Comparison of ENCODE assay signal across 8 cellular contexts in the genomic region with DNA sequence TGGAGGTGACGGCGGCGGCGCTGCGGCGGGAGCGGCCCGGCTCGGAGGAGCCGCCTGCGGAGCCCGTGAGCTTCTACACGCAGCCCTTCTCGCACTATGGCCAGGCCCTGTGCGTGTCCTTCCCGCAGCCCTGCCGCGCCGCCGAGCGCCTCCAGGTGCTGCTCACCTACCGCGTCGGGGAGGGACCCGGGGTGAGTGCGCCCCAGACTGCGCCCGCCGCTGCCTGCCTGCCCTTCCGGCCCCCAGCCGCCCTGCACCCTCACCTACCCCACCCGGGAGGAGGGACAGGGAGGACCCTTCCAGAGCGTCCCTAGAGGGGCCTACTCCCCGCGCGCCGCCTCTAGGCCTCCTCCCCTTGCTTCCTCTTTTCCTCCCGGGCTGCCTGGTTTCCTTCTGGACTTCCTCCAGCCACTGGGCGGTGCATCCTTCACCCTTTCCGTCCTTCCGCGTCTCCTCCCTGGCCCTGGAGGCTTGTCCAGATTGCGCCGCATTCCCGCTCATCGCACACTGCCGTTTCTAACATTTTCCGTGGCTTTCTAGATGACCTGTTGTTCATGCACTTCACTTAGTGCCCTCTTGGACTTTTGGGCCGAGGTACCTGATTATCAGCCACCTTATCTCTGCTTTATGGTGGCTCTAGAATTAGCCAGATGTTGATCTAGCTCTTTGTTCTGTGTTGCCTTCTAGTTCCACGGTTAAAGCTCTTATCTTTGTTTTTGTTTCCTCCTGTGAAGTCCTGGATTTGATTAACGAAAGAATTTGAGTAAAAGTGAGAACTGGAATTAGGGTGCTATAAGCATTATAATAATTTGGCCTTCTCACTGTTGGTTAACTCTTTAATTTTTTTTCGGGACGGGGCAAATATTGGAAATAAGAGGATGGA. TPM values are rescaled to one million over a fixed set of nuclear protein-coding genes. Genes with fewer than 3 reads are reported as not detected.
A peak's percentile ranks its signal among the peaks of the same experiment; 100 is the strongest.
DNase-seq lines count a peak whose midpoint lies in the region; ATAC-seq and TF ChIP-seq lines count a peak whose summit lies in the region.

No MANE protein-coding gene starts in this region.

- no peaks in the 10 kb centered on the region for H3K9me3 ChIP-seq in HUES48 (ENCODE audit: control insufficient read depth, insufficient read depth, low read length)

- 0 out of 2 replicates have a peak, but pooled peaks cover 3% of the 10 kb centered on the region for H3K36me3 ChIP-seq in HUES48 (ENCODE audit: control insufficient read depth, insufficient read depth, low read length)

- H3K27ac Mint-ChIP-seq in activated T-helper 2 cell treated with anti-CD3 and anti-CD28 coated beads, Interferon-gamma antibody, Interleukin-2, Interleukin-4, amounts not matched to agents 10 μg/mL and 5 μg/mL and 100 μg/mL, durations not matched to agents 14 hours and 24 hours and 36 hours: peak overlapping the region; percentile 84
- H3K27ac Mint-ChIP-seq in nephron: peak overlapping the region; percentile 78 to 97 (median 96)

- H3K4me3 Mint-ChIP-seq in activated T-helper 2 cell treated with anti-CD3 and anti-CD28 coated beads, Interferon-gamma antibody, Interleukin-2, Interleukin-4, amounts not matched to agents 10 μg/mL and 5 μg/mL and 100 μg/mL, durations not matched to agents 14 hours and 24 hours and 36 hours (ENCODE audit: low read depth): peak overlapping the region; percentile 97
- peak overlapping the region; percentile 95 to 99 (median 98) for H3K4me3 Mint-ChIP-seq in nephron

- no peaks in the 10 kb centered on the region for H3K4me1 ChIP-seq in HUES48 (ENCODE audit: control insufficient read depth, insufficient read depth, low read length)

- peak; percentile 59 for ATAC-seq in GM21423 (IDR thresholded peaks at IDR 0.05; ENCODE audit: unreplicated experiment)

- peak overlapping the region; percentile 73 for H3K27ac ChIP-seq in HUES48 (ENCODE audit: low read depth, low read length)

- H3K4me3 ChIP-seq in HUES48 (ENCODE audit: low read depth, low read length): peak overlapping the region; percentile 89
- H3K4me3 ChIP-seq in fibroblast of pulmonary artery (replicated peaks; ENCODE audit: low read depth, low read length): peak overlapping the region; percentile 81

- peaks cover 3% of the 10 kb centered on the region for H3K36me3 Mint-ChIP-seq in activated T-helper 2 cell treated with anti-CD3 and anti-CD28 coated beads, Interferon-gamma antibody, Interleukin-2, Interleukin-4, amounts not matched to agents 10 μg/mL and 5 μg/mL and 100 μg/mL, durations not matched to agents 14 hours and 24 hours and 36 hours (ENCODE audit: low read depth)
- H3K36me3 Mint-ChIP-seq in nephron (ENCODE audit: low read depth): peaks cover 5% of the 10 kb centered on the region

- peak; percentile 80 for DNase-seq in DMS153 treated with DMSO at 0.1 percent for 48 hours (lab: John Stamatoyannopoulos, UW; ENCODE audit: unreplicated experiment)
- peak; percentile 84 for DNase-seq in RPMI7951 (ENCODE audit: low read depth)
- peak; percentile 37 for DNase-seq in activated T-helper 2 cell treated with anti-CD3 and anti-CD28 coated beads, Interferon-gamma antibody, Interleukin-2, Interleukin-4, amounts not matched to agents 10 μg/mL and 5 μg/mL and 100 μg/mL, durations not matched to agents 14 hours and 24 hours and 36 hours (ENCODE audit: low spot score)
- peak; percentile 74 for DNase-seq in fibroblast of pulmonary artery (ENCODE audit: low read depth)
- peak; percentile 73 for DNase-seq in stromal cell of bone marrow (ENCODE audit: low read depth)

- H3K9me3 Mint-ChIP-seq in activated T-helper 2 cell treated with anti-CD3 and anti-CD28 coated beads, Interferon-gamma antibody, Interleukin-2, Interleukin-4, amounts not matched to agents 10 μg/mL and 5 μg/mL and 100 μg/mL, durations not matched to agents 14 hours and 24 hours and 36 hours: no peaks in the 10 kb centered on the region
- H3K9me3 Mint-ChIP-seq in nephron: no peaks in the 10 kb centered on the region

- H3K9ac ChIP-seq in HUES48 (ENCODE audit: low read depth, low read length): peak overlapping the region; percentile 77

- intact Hi-C loops in activated T-helper 2 cell treated with anti-CD3 and anti-CD28 coated beads, Interferon-gamma antibody, Interleukin-2, Interleukin-4, amounts not matched to agents 10 μg/mL and 5 μg/mL and 100 μg/mL, durations not matched to agents 14 hours and 24 hours and 36 hours (cut with micrococcal nuclease): loop anchor here (1.0 kb wide), 1 partner anchor 28 kb away; the partner anchor contains the start of gene TIMM17A

- H3K4me1 Mint-ChIP-seq in activated T-helper 2 cell treated with anti-CD3 and anti-CD28 coated beads, Interferon-gamma antibody, Interleukin-2, Interleukin-4, amounts not matched to agents 10 μg/mL and 5 μg/mL and 100 μg/mL, durations not matched to agents 14 hours and 24 hours and 36 hours (ENCODE audit: low read depth): peaks cover 17% of the 10 kb centered on the region
- peaks cover 13% of the 10 kb centered on the region for H3K4me1 Mint-ChIP-seq in nephron

- TF ChIP-seq CTCF in fibroblast of pulmonary artery (IDR thresholded peaks at IDR 0.05; ENCODE audit: low read length, missing control alignments) (peak; percentile 4), nephron (IDR thresholded peaks at IDR 0.05; ENCODE audit: unreplicated experiment in 3 of 3) (peak in 2 of 3 experiments; percentile 9 to 24)

- no peaks in the 10 kb centered on the region for H3K27me3 ChIP-seq in HUES48 (ENCODE audit: control insufficient read depth, insufficient read depth, low read length)

- H3K27me3 Mint-ChIP-seq in activated T-helper 2 cell treated with anti-CD3 and anti-CD28 coated beads, Interferon-gamma antibody, Interleukin-2, Interleukin-4, amounts not matched to agents 10 μg/mL and 5 μg/mL and 100 μg/mL, durations not matched to agents 14 hours and 24 hours and 36 hours (ENCODE audit: low read depth): peaks cover 8% of the 10 kb centered on the region
- H3K27me3 Mint-ChIP-seq in nephron (ENCODE audit: low read depth): no peaks in the 10 kb centered on the region

RNA-seq across cellular contexts. Expression of gene RNPEP, which starts 0.7 kb away (rescaled TPM):
- total RNA-seq in RPMI7951 (2014; rRNA removed; shearing (Covaris generic)): 46.6 and 55.4 TPM in 2 replicates
- total RNA-seq in activated T-helper 2 cell treated with anti-CD3 and anti-CD28 coated beads, Interferon-gamma antibody, Interleukin-2, Interleukin-4, amounts not matched to agents 10 μg/mL and 5 μg/mL and 100 μg/mL, durations not matched to agents 14 hours and 24 hours and 36 hours: 42.5 and 43.6 TPM in 2 replicates

RNA-seq across cellular contexts. Expression of gene ELF3, which starts 27.2 kb away (rescaled TPM):
- not detected in 2 replicates for total RNA-seq in RPMI7951 (2014; rRNA removed; shearing (Covaris generic))
- total RNA-seq in activated T-helper 2 cell treated with anti-CD3 and anti-CD28 coated beads, Interferon-gamma antibody, Interleukin-2, Interleukin-4, amounts not matched to agents 10 μg/mL and 5 μg/mL and 100 μg/mL, durations not matched to agents 14 hours and 24 hours and 36 hours: 0.62 and 0.97 TPM in 2 replicates

RNA-seq across cellular contexts. Expression of gene TIMM17A, which starts 27.9 kb away (rescaled TPM):
- total RNA-seq in RPMI7951 (2014; rRNA removed; shearing (Covaris generic)): 64.5 and 74.3 TPM in 2 replicates
- total RNA-seq in activated T-helper 2 cell treated with anti-CD3 and anti-CD28 coated beads, Interferon-gamma antibody, Interleukin-2, Interleukin-4, amounts not matched to agents 10 μg/mL and 5 μg/mL and 100 μg/mL, durations not matched to agents 14 hours and 24 hours and 36 hours: 92.6 and 96.0 TPM in 2 replicates

RNA-seq across cellular contexts. Expression of gene LMOD1, which starts 36.8 kb away (rescaled TPM):
- 0.49 and 0.60 TPM in 2 replicates for total RNA-seq in RPMI7951 (2014; rRNA removed; shearing (Covaris generic))
- not detected in 2 replicates for total RNA-seq in activated T-helper 2 cell treated with anti-CD3 and anti-CD28 coated beads, Interferon-gamma antibody, Interleukin-2, Interleukin-4, amounts not matched to agents 10 μg/mL and 5 μg/mL and 100 μg/mL, durations not matched to agents 14 hours and 24 hours and 36 hours

Comparison
In these comparisons a context has a peak if more than half of its experiments do, and no peak if none do; other contexts are left out.
1. Peak in every context shown above with its lines: DNase-seq, ATAC-seq, H3K4me3 ChIP-seq and H3K27ac ChIP-seq.